ENCODE assay signal across 8 cellular contexts in genomic region chr10:28241766-28242399, GRCh38.
DNase-seq lines count a peak whose midpoint lies in the region; ATAC-seq and TF ChIP-seq lines count a peak whose summit lies in the region.

No MANE protein-coding gene starts in this region.

- H3K9ac ChIP-seq in Karpas-422 (ENCODE audit: low read length), result no peak overlapping the region

- POLR2A ChIA-PET in CD4-positive, alpha-beta memory T cell (lab: Charles Lee; ENCODE audit: partially characterized antibody), result no interaction called here

- H3K9me2 ChIP-seq in Karpas-422 (replicated peaks; ENCODE audit: insufficient read depth, low read length), result no peaks in the 10 kb centered on the region

- peaks cover 14% of the 10 kb centered on the region for H3K4me1 ChIP-seq in CD4-positive, alpha-beta memory T cell (ENCODE audit: insufficient read depth, low read length)
- H3K4me1 ChIP-seq in Karpas-422 (ENCODE audit: low read length) (no peaks in the 10 kb centered on the region), left lung (peaks cover 0 to 21% of the 10 kb centered on the region in 2 donors)

- no peak overlapping the region for H3K4me3 Mint-ChIP-seq in CD4-positive, alpha-beta memory T cell
- H3K4me3 Mint-ChIP-seq in chondrocyte (ENCODE audit: unreplicated experiment), result no peak overlapping the region
- no peak overlapping the region for H3K4me3 Mint-ChIP-seq in stimulated activated naive CD8-positive, alpha-beta T cell treated with anti-CD3 and anti-CD28 coated beads, Interleukin-15, amount 100 ng/mL, for 72 hours

- peaks cover 12 to 22% of the 10 kb centered on the region in 2 donors for H3K36me3 Mint-ChIP-seq in CD4-positive, alpha-beta memory T cell
- H3K36me3 Mint-ChIP-seq in chondrocyte (ENCODE audit: low read depth), result peaks cover 3% of the 10 kb centered on the region

- ATAC-seq in GM18909 (IDR thresholded peaks at IDR 0.05; ENCODE audit: poor library complexity, unreplicated experiment) (peak; percentile 59), left lung (peak; percentile 96)
- peak; percentile 83 for ATAC-seq in stimulated activated naive CD8-positive, alpha-beta T cell treated with anti-CD3 and anti-CD28 coated beads, Interleukin-15, amount 100 ng/mL, for 72 hours

- no peaks in the 10 kb centered on the region for H3K9me3 ChIP-seq in CD4-positive, alpha-beta memory T cell (ENCODE audit: control insufficient read depth in 1 of 2, low read length in 2 of 2)
- H3K9me3 ChIP-seq in Karpas-422 (ENCODE audit: low read length) (no peaks in the 10 kb centered on the region), left lung (no peaks in the 10 kb centered on the region)

- no peaks in the 10 kb centered on the region for H3K27me3 Mint-ChIP-seq in CD4-positive, alpha-beta memory T cell
- no peaks in the 10 kb centered on the region for H3K27me3 Mint-ChIP-seq in chondrocyte (ENCODE audit: low read depth)
- no peaks in the 10 kb centered on the region for H3K27me3 Mint-ChIP-seq in stimulated activated naive CD8-positive, alpha-beta T cell treated with anti-CD3 and anti-CD28 coated beads, Interleukin-15, amount 100 ng/mL, for 72 hours

- H3K4me1 Mint-ChIP-seq in CD4-positive, alpha-beta memory T cell, result peaks cover 13 to 20% (median 17%) of the 10 kb centered on the region in 4 donors
- peaks cover 39% of the 10 kb centered on the region for H3K4me1 Mint-ChIP-seq in chondrocyte (ENCODE audit: low read depth)
- peaks cover 39% of the 10 kb centered on the region for H3K4me1 Mint-ChIP-seq in stimulated activated naive CD8-positive, alpha-beta T cell treated with anti-CD3 and anti-CD28 coated beads, Interleukin-15, amount 100 ng/mL, for 72 hours

- H3K27ac ChIP-seq in CD4-positive, alpha-beta memory T cell (ENCODE audit: low read depth, low read length), result no peak overlapping the region
- H3K27ac ChIP-seq in Karpas-422 (ENCODE audit: low read length) (no peak overlapping the region), left lung (peak overlapping the region in 1 of 2 donors; percentile 55)

- no peak overlapping the region for H3K27ac Mint-ChIP-seq in CD4-positive, alpha-beta memory T cell
- H3K27ac Mint-ChIP-seq in chondrocyte (ENCODE audit: unreplicated experiment), result no peak overlapping the region
- H3K27ac Mint-ChIP-seq in stimulated activated naive CD8-positive, alpha-beta T cell treated with anti-CD3 and anti-CD28 coated beads, Interleukin-15, amount 100 ng/mL, for 72 hours, result no peak overlapping the region

- peaks cover under 1% of the 10 kb centered on the region for H3K36me3 ChIP-seq in CD4-positive, alpha-beta memory T cell (ENCODE audit: insufficient read depth, low read length)
- no peaks in the 10 kb centered on the region for H3K36me3 ChIP-seq in Karpas-422 (ENCODE audit: insufficient read depth, low read length)
- no peaks in the 10 kb centered on the region for H3K36me3 ChIP-seq in left lung

- no peak overlapping the region for H3K4me3 ChIP-seq in CD4-positive, alpha-beta memory T cell (ENCODE audit: low read length in 2 of 2)
- H3K4me3 ChIP-seq in Karpas-422 (ENCODE audit: low read length) (no peak overlapping the region), left lung (no peak overlapping the region)

- H3K9me3 Mint-ChIP-seq in CD4-positive, alpha-beta memory T cell, result peaks cover 0 to 12% (median 4%) of the 10 kb centered on the region in 8 donors
- peaks cover 3% of the 10 kb centered on the region for H3K9me3 Mint-ChIP-seq in chondrocyte (ENCODE audit: low read depth)
- peaks cover 0 to 6% of the 10 kb centered on the region in 2 donors for H3K9me3 Mint-ChIP-seq in stimulated activated naive CD8-positive, alpha-beta T cell treated with anti-CD3 and anti-CD28 coated beads, Interleukin-15, amount 100 ng/mL, for 72 hours

- H3K4me2 ChIP-seq in Karpas-422 (ENCODE audit: low read depth, low read length, poor library complexity, severe bottlenecking), result no peak overlapping the region

- peak in 4 of 5 donors; percentile 36 to 49 (median 42) for DNase-seq in CD4-positive, alpha-beta memory T cell
- DNase-seq in Karpas-422 (peak; percentile 81), SKM-1 treated with dmso at 0.1 percent for 144 hours (lab: John Stamatoyannopoulos, UW; ENCODE audit: unreplicated experiment) (peak; percentile 20), chondrocyte (ENCODE audit: low spot score) (no peak), left lung (no peak), OCI-M2 (lab: John Stamatoyannopoulos, UW; ENCODE audit: unreplicated experiment) (no peak)
- peak; percentile 28 to 30 for DNase-seq in stimulated activated naive CD8-positive, alpha-beta T cell treated with anti-CD3 and anti-CD28 coated beads, Interleukin-15, amount 100 ng/mL, for 72 hours

- intact Hi-C loops in CD4-positive, alpha-beta memory T cell (cut with micrococcal nuclease), result loop anchor here (1.0 to 5.0 kb wide), 5 partner anchors 60 to 796 kb away; no protein-coding TSS in a partner anchor
- intact Hi-C loops in left lung (cut with DNase I), result loop anchor here in 1 of 2 donors (10.0 kb wide), 1 partner anchor 497 kb away; the partner anchor contains the start of gene MKX

- TF ChIP-seq CTCF in chondrocyte (IDR thresholded peaks at IDR 0.05) (peak; percentile 98), left lung (IDR thresholded peaks at IDR 0.05) (peak; percentile 69 to 94)

- H3K27me3 ChIP-seq in CD4-positive, alpha-beta memory T cell (ENCODE audit: insufficient read depth, low read length), result no peaks in the 10 kb centered on the region
- H3K27me3 ChIP-seq in Karpas-422 (ENCODE audit: low read length) (0 out of 2 replicates have a peak, but pooled peaks cover 2% of the 10 kb centered on the region), left lung (no peaks in the 10 kb centered on the region)

- H2AFZ ChIP-seq in Karpas-422 (ENCODE audit: low read length), result no peak overlapping the region

- H4K20me1 ChIP-seq in Karpas-422 (ENCODE audit: insufficient read depth, low read depth, low read length), result no peaks in the 10 kb centered on the region

- CTCF ChIA-PET in CD4-positive, alpha-beta memory T cell (lab: Charles Lee; ENCODE audit: partially characterized antibody), result interaction anchor here (0.6 to 3.0 kb wide), 22 partner anchors 9 to 502 kb away, joined by 3 to 32 read pairs (median 4); no protein-coding TSS in a partner anchor

- no peaks in the 10 kb centered on the region for H3K79me2 ChIP-seq in Karpas-422 (ENCODE audit: low read length)

Comparison
In these comparisons a context has a peak if more than half of its experiments do, and no peak if none do; other contexts are left out.
1. DNase-seq: peak in CD4-positive, alpha-beta memory T cell (4 of 5), Karpas-422 (single experiment), SKM-1 treated with dmso at 0.1 percent for 144 hours (single experiment) and stimulated activated naive CD8-positive, alpha-beta T cell treated with anti-CD3 and anti-CD28 coated beads, Interleukin-15, amount 100 ng/mL, for 72 hours (2 of 2); none in chondrocyte (single experiment), left lung (0 of 2) and OCI-M2 (single experiment).
2. Peak in every context shown above with its lines, with median percentiles within 50 percentile points of each other: ATAC-seq.